8 cellular contexts compared by ENCODE assay signal in the genomic region with DNA sequence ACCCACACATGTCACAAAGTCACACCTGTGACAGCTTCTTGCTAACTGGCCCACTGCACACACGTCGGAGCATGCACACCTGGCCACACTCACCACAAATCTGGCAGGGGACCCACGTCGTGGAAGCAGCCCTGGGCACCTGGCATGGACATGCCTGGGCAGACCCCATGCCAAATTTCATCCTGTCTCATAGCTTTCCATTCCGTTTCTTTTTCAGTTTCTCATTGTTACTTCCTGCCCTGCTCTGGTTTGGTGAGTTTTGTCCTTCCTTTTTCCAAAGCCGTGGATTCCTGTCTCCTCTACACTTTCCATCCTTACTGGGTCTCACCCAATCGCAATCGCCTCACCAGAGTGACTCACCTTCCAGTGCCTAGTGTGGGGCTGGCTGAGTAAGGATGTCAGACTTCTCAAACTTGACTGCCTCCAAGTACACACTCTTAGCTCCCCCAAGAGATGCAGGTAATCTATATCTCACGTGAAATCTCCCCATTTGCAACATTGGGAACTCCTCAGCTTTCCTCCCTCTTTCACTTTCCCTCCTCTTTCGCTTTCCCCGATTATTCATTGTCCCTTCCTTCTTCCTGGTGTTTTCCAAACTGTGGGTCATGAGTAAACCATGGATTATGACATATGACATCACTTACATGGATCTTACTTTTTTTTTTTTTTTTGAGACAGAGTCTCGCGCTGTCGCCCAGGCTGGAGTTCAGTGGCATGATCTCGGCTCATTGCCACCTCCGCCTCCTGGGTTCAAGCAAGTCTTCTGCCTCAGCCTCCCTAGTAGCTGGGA. TPM values are rescaled to one million over a fixed set of nuclear protein-coding genes. Genes with fewer than 3 reads are reported as not detected.
A peak's percentile ranks its signal among the peaks of the same experiment; 100 is the strongest.
DNase-seq lines count a peak whose midpoint lies in the region; FAIRE-seq and TF ChIP-seq lines count a peak whose summit lies in the region.

No MANE protein-coding gene starts in this region.

- H3K9me3 ChIP-seq in DOHH2 (ENCODE audit: control insufficient read depth, insufficient read depth, low read length) = no peaks in the 10 kb centered on the region
- H3K9me3 ChIP-seq in ascending aorta = no peaks in the 10 kb centered on the region
- no peaks in the 10 kb centered on the region for H3K9me3 ChIP-seq in kidney (ENCODE audit: control insufficient read depth in 1 of 2, low read length in 2 of 2)

- peak overlapping the region; percentile 6 for H3K23ac ChIP-seq in mesendoderm (ENCODE audit: low read length)

- peaks cover 22% of the 10 kb centered on the region for H3F3A ChIP-seq in DOHH2 (ENCODE audit: control insufficient read depth, insufficient read depth)

- H3K79me2 ChIP-seq in DOHH2 (ENCODE audit: control insufficient read depth, low read length) (peaks cover 5% of the 10 kb centered on the region; the same call in 1 of the 2 replicates), mesendoderm (ENCODE audit: control insufficient read depth, insufficient read depth, low read length) (peaks cover 11% of the 10 kb centered on the region)

- H3K4me3 ChIP-seq in DOHH2 (ENCODE audit: low read length) = peak overlapping the region; percentile 81; the same call in 1 of the 2 replicates
- H3K4me3 ChIP-seq in ascending aorta = peak overlapping the region; percentile 2 to 88
- H3K4me3 ChIP-seq in mesendoderm (ENCODE audit: low read length) = no peak overlapping the region
- no peak overlapping the region for H3K4me3 ChIP-seq in kidney (ENCODE audit: low read length in 2 of 2)

- peaks cover 7% of the 10 kb centered on the region for H3K27me3 ChIP-seq in DOHH2 (ENCODE audit: control insufficient read depth, low read length)
- H3K27me3 ChIP-seq in ascending aorta = no peaks in the 10 kb centered on the region
- H3K27me3 ChIP-seq in mesendoderm (ENCODE audit: insufficient read depth, low read length, poor library complexity) = no peaks in the 10 kb centered on the region

- H2BK120ac ChIP-seq in mesendoderm (ENCODE audit: low read depth, low read length) = no peak overlapping the region

- peak overlapping the region; percentile 35 for H2BK5ac ChIP-seq in mesendoderm (ENCODE audit: low read length)

- no peak overlapping the region for H3K4ac ChIP-seq in mesendoderm (ENCODE audit: low read depth, low read length)

- no CpG with 5 or more reads among the region's 16 CpGs for WGBS in mesendoderm (ENCODE audit: extremely low coverage, insufficient coverage, low lambda C conversion rate)

- peak overlapping the region; percentile 78 for H2AK5ac ChIP-seq in mesendoderm (ENCODE audit: low read length)

- H4K5ac ChIP-seq in mesendoderm (ENCODE audit: low read length) = no peak overlapping the region

- H3K4me2 ChIP-seq in DOHH2 (ENCODE audit: low read length) = peak overlapping the region; percentile 98
- no peak overlapping the region for H3K4me2 ChIP-seq in mesendoderm (ENCODE audit: low read length)

- no peak overlapping the region for H2BK15ac ChIP-seq in mesendoderm (replicated peaks; ENCODE audit: low read depth)

- peak overlapping the region; percentile 22 for H3K9ac ChIP-seq in mesendoderm (ENCODE audit: low read length)
- H3K9ac ChIP-seq in kidney (ENCODE audit: low read length in 2 of 2) = peak overlapping the region in 1 of 2 donors; percentile 60

- intact Hi-C loops in ascending aorta (cut with DNase I) (no loop called here), kidney (cut with DNase I) (loop anchor here (10.0 kb wide), 1 partner anchor 78 kb away; no protein-coding TSS in a partner anchor)

- H3K18ac ChIP-seq in mesendoderm (ENCODE audit: low read length) = no peak overlapping the region

- no peak for FAIRE-seq in kidney (lab: Jason Lieb, UNC)

- peak overlapping the region; percentile 73 for H3K56ac ChIP-seq in mesendoderm (ENCODE audit: low read length)

- no peaks in the 10 kb centered on the region for H3K9me2 ChIP-seq in DOHH2 (replicated peaks; ENCODE audit: control insufficient read depth, low read length)

- DNase-seq in LoVo (ENCODE audit: low spot score) = peak; percentile 82
- no peak for DNase-seq in ascending aorta (ENCODE audit: low spot score in 2 of 2)
- no peak for DNase-seq in mesendoderm
- no peak for DNase-seq in NCI-H82 treated with DMSO at 0.1 percent for 48 hours (lab: John Stamatoyannopoulos, UW; ENCODE audit: unreplicated experiment)
- DNase-seq in NCI-H2029 treated with DMSO at 0.1 percent for 48 hours (lab: John Stamatoyannopoulos, UW) = no peak
- DNase-seq in cerebellum (ENCODE audit: low spot score) = no peak
- DNase-seq in kidney = no peak

- H3K4me1 ChIP-seq in DOHH2 (ENCODE audit: control insufficient read depth, low read length) (peaks cover 56% of the 10 kb centered on the region), ascending aorta (peaks cover 6 to 10% of the 10 kb centered on the region in 2 donors), mesendoderm (ENCODE audit: control insufficient read depth, low read depth, low read length) (peaks cover 8% of the 10 kb centered on the region), kidney (ENCODE audit: control insufficient read depth in 1 of 2, insufficient read depth in 1 of 2, low read depth in 1 of 2, low read length in 2 of 2) (peaks cover 1 to 29% of the 10 kb centered on the region in 2 donors)

- H4K8ac ChIP-seq in mesendoderm (ENCODE audit: low read depth, low read length) = no peak overlapping the region

- TF ChIP-seq CTCF in DOHH2 (IDR thresholded peaks at IDR 0.05; ENCODE audit: low read depth, low read length, poor library complexity, severe bottlenecking) (no peak), ascending aorta (IDR thresholded peaks at IDR 0.05) (no peak), kidney (IDR thresholded peaks at IDR 0.05; ENCODE audit: borderline replicate concordance, extremely low read depth, insufficient read depth) (no peak)

- H4K20me1 ChIP-seq in DOHH2 (ENCODE audit: control insufficient read depth, insufficient read depth, low read depth, low read length) = no peaks in the 10 kb centered on the region

- peaks cover 10% of the 10 kb centered on the region for H3K79me1 ChIP-seq in mesendoderm (ENCODE audit: low read length)

- 0 out of 2 replicates have a peak overlapping the region, but pooled peaks have one; percentile 13 for H3K27ac ChIP-seq in DOHH2 (ENCODE audit: low read depth, low read length)
- H3K27ac ChIP-seq in ascending aorta = peak overlapping the region; percentile 79 to 100
- H3K27ac ChIP-seq in mesendoderm (ENCODE audit: low read depth, low read length) = peak overlapping the region; percentile 1
- peak overlapping the region in 1 of 2 donors; percentile 84 for H3K27ac ChIP-seq in kidney (ENCODE audit: low read depth in 2 of 2, low read length in 2 of 2)

- H3K36me3 ChIP-seq in DOHH2 (ENCODE audit: control insufficient read depth, low read length) (no peaks in the 10 kb centered on the region), ascending aorta (no peaks in the 10 kb centered on the region), mesendoderm (ENCODE audit: control insufficient read depth, insufficient read depth, low read length) (no peaks in the 10 kb centered on the region), kidney (ENCODE audit: control insufficient read depth in 1 of 2, insufficient read depth in 2 of 2, low read length in 2 of 2) (no peaks in the 10 kb centered on the region)

RNA-seq across cellular contexts. Expression of a gene that starts 1.6 kb away (rescaled TPM):
- total RNA-seq in ascending aorta = 14.9 TPM
- polyA plus RNA-seq in mesendoderm (2013, experiment 1 of 2) = 5.3 TPM
- 4.7 TPM for polyA plus RNA-seq in mesendoderm (2013, experiment 2 of 2)
- total RNA-seq in cerebellum = 2.2 TPM
- 14.2 TPM for total RNA-seq in kidney
- polyA plus RNA-seq in kidney (ENCODE audit: insufficient read depth, low read depth, low replicate concordance) = 3.2 TPM

RNA-seq across cellular contexts. Expression of a gene that starts 23.7 kb away (rescaled TPM):
- total RNA-seq in ascending aorta = 45.3 TPM
- polyA plus RNA-seq in mesendoderm (2013, experiment 1 of 2) = 15.0 TPM
- 14.2 TPM for polyA plus RNA-seq in mesendoderm (2013, experiment 2 of 2)
- 6.4 TPM for total RNA-seq in cerebellum
- total RNA-seq in kidney = 49.0 TPM
- polyA plus RNA-seq in kidney (ENCODE audit: insufficient read depth, low read depth, low replicate concordance) = 14.0 TPM

RNA-seq across cellular contexts. Expression of a gene that starts 42.1 kb away (rescaled TPM):
- total RNA-seq in ascending aorta (33.7 TPM), cerebellum (3.0 TPM), kidney (28.4 TPM)
- polyA plus RNA-seq in mesendoderm (2013, experiment 1 of 2) = 2.9 TPM
- polyA plus RNA-seq in mesendoderm (2013, experiment 2 of 2) = 2.8 TPM
- 17.0 TPM for polyA plus RNA-seq in kidney (ENCODE audit: insufficient read depth, low read depth, low replicate concordance)

Comparison
In these comparisons a context has a peak if more than half of its experiments do, and no peak if none do; other contexts are left out.
1. H3K4me3 ChIP-seq: peak in DOHH2 (single experiment) and ascending aorta (2 of 2); none in mesendoderm (single experiment) and kidney (0 of 2).